ENCODE assay signal across 9 cellular contexts in the genomic region with DNA sequence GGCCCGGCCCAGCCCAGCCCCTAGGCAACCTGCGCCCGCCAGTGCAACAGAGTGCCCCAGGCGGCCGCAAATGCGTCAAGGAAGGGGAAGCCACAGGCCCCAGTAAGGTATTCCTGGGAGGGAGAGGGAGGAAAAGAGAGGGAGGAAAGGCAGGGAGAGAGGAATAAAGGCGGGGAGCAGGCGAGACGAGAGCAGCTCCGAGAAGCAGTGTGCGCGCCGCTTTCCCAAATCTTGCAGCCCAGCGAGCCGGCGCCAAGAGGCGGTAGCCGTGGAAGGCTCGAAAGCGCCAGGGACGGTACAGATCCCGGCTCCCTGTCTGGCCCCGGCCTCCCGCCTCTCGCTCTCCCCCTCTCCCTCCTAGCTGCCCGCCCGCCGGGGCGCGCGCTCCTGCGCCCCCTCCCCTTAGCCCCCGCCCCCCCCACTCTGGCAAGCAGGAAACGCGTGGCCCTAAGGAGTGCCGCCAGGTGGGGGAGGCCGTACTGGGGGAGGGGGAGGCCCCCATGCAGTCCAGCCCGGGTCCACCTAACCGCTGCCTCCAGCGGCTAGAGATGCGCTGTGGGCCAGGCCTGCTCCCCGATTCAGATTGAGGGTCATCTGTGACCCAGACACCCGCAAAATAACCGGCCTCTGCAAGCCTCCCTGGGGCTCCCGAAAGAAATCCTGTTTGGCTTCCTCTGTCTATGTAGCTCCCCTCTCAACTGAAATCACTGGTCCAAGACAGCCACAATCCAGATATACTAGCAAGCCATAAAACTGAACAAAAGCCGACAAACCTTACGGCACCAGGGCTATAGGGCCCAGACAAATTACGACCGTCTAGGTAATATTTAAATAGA. TPM values are rescaled to one million over a fixed set of nuclear protein-coding genes. Genes with fewer than 3 reads are reported as not detected.
DNase-seq lines count a peak whose midpoint lies in the region; ATAC-seq and TF ChIP-seq lines count a peak whose summit lies in the region.
"Had no signal": no experiment of that assay in that cellular context is flagged by ENCODE, and none has a peak within 500 bp of the region (broad histone marks: within the 10 kb centered on the region; RNA-seq: fewer than 3 reads in every experiment).

No MANE protein-coding gene starts in this region.

- CTCF ChIA-PET in HCT116 (lab: Charles Lee) = interaction anchor here (0.8 to 6.6 kb wide), 2 partner anchors 10 to 892 kb away, joined by 3 to 32 read pairs; no protein-coding TSS in a partner anchor
- CTCF ChIA-PET in activated B cell treated with CpG ODN at 0.5 μM for 24 hours (lab: Charles Lee) = interaction anchor here (1.3 kb wide), 1 partner anchor 11 kb away, joined by 4 read pairs; no protein-coding TSS in a partner anchor

- H3K4me1 Mint-ChIP-seq in activated B cell treated with CpG ODN at 0.5 μM for 24 hours = peaks cover 21% of the 10 kb centered on the region

- peak overlapping the region; percentile 46 for H3K27ac Mint-ChIP-seq in activated B cell treated with CpG ODN at 0.5 μM for 24 hours

- peak overlapping the region; percentile 97 for H3K4me2 ChIP-seq in HCT116 (ENCODE audit: low read length)

- POLR2A ChIA-PET in HCT116 (lab: Charles Lee) = interaction anchor here (2.0 to 2.2 kb wide), 2 partner anchors 10 to 19 kb away, joined by 6 to 7 read pairs; no protein-coding TSS in a partner anchor
- POLR2A ChIA-PET in activated B cell treated with CpG ODN at 0.5 μM for 24 hours (lab: Charles Lee) = no interaction called here

- H3K36me3 Mint-ChIP-seq in activated B cell treated with CpG ODN at 0.5 μM for 24 hours (ENCODE audit: low read depth) = no peaks in the 10 kb centered on the region

- H3K9ac ChIP-seq in HCT116 (ENCODE audit: low read length) = peak overlapping the region; percentile 89
- peak overlapping the region; percentile 83 to 96 for H3K9ac ChIP-seq in mucosa of rectum (ENCODE audit: low read depth in 1 of 2, low read length in 2 of 2)
- H3K9ac ChIP-seq: parathyroid adenoma had no signal

- H3K4me3 Mint-ChIP-seq in activated B cell treated with CpG ODN at 0.5 μM for 24 hours = no peak overlapping the region

- H3K79me2 ChIP-seq in HCT116 (ENCODE audit: insufficient read depth, low read length) = peaks cover 98% of the 10 kb centered on the region
- H3K79me2 ChIP-seq: parathyroid adenoma had no signal

- DNase-seq in AG20443 (ENCODE audit: low spot score) = peak; percentile 23
- no peak for DNase-seq in HCT116 (ENCODE audit: low read depth, low spot score)
- peak; percentile 20 for DNase-seq in activated B cell treated with CpG ODN at 0.5 μM for 24 hours
- DNase-seq in retina = no peak
- no peak for DNase-seq in NCI-H82 (lab: John Stamatoyannopoulos, UW)

- H3K27ac ChIP-seq in HCT116 (ENCODE audit: low read depth, low read length) (peak overlapping the region; percentile 91), mucosa of rectum (ENCODE audit: low read depth in 2 of 2, low read length in 2 of 2) (peak overlapping the region; percentile 91 to 92)
- H3K27ac ChIP-seq: parathyroid adenoma had no signal

- ATAC-seq in HCT116 (peak; percentile 5), activated B cell treated with CpG ODN at 0.5 μM for 24 hours (ENCODE audit: low read depth) (no peak), GM18870 (IDR thresholded peaks at IDR 0.05; ENCODE audit: unreplicated experiment) (no peak), HG02678 (IDR thresholded peaks at IDR 0.05; ENCODE audit: unreplicated experiment) (no peak)

- TF ChIP-seq RAD21 in HCT116 (IDR thresholded peaks at IDR 0.05; ENCODE audit: low read depth) = no peak

- intact Hi-C loops in HCT116 (cut with micrococcal nuclease) = loop anchor here (10.0 kb wide), 1 partner anchor 1305 kb away; no protein-coding TSS in a partner anchor
- intact Hi-C loops in activated B cell treated with CpG ODN at 0.5 μM for 24 hours (cut with micrococcal nuclease) = no loop called here

- H4K20me1 ChIP-seq in HCT116 (ENCODE audit: insufficient read depth) = no peaks in the 10 kb centered on the region

- TF ChIP-seq POLR2A in HCT116 (IDR thresholded peaks at IDR 0.05; ENCODE audit: borderline replicate concordance, extremely low read depth, insufficient read depth, insufficient read length) = no peak

- RAD21 ChIA-PET in HCT116 (lab: Charles Lee; ENCODE audit: low non-redundant PET in 1 of 2, low total read pairs in 2 of 2, uncharacterized antibody in 2 of 2, unreplicated experiment in 2 of 2) = interaction anchor here in 1 of 2 experiments (0.6 kb wide), 1 partner anchor 9 kb away, joined by 3 read pairs; no protein-coding TSS in a partner anchor

- H3K27me3 Mint-ChIP-seq in activated B cell treated with CpG ODN at 0.5 μM for 24 hours = peaks cover 48% of the 10 kb centered on the region

- H3K4me1 ChIP-seq in HCT116 (ENCODE audit: control insufficient read depth in 1 of 2, insufficient read depth in 2 of 2, low read length in 2 of 2) = peaks cover 31 to 76% of the 10 kb centered on the region in 2 experiments
- peaks cover 22 to 28% of the 10 kb centered on the region in 2 donors for H3K4me1 ChIP-seq in mucosa of rectum (ENCODE audit: control insufficient read depth in 2 of 2, insufficient read depth in 2 of 2, low read length in 2 of 2)
- H3K4me1 ChIP-seq: parathyroid adenoma had no signal

- H3K9me3 Mint-ChIP-seq in activated B cell treated with CpG ODN at 0.5 μM for 24 hours = no peaks in the 10 kb centered on the region

- no peaks in the 10 kb centered on the region for H3K36me3 ChIP-seq in HCT116 (ENCODE audit: control insufficient read depth in 1 of 2, insufficient read depth in 2 of 2, low read length in 2 of 2)
- no peaks in the 10 kb centered on the region for H3K36me3 ChIP-seq in mucosa of rectum (ENCODE audit: control insufficient read depth in 2 of 2, insufficient read depth in 2 of 2, low read length in 2 of 2)

- H3K9me3 ChIP-seq in HCT116 (ENCODE audit: control insufficient read depth in 1 of 2, insufficient read depth in 1 of 2, low read depth in 1 of 2, low read length in 2 of 2) (no peaks in the 10 kb centered on the region), mucosa of rectum (ENCODE audit: control insufficient read depth in 2 of 2, low read length in 2 of 2) (no peaks in the 10 kb centered on the region)

- TF ChIP-seq CTCF in HCT116 (IDR thresholded peaks at IDR 0.05 in 2 of 3, conservative IDR thresholded peaks at IDR 0.05 in 1 of 3; ENCODE audit: borderline replicate concordance in 1 of 3, insufficient read depth in 1 of 3, low read depth in 2 of 3, low read length in 2 of 3) (no peak), activated B cell treated with CpG ODN at 0.5 μM for 24 hours (IDR thresholded peaks at IDR 0.05) (no peak)

- H3K4me3 ChIP-seq in HCT116 (replicated peaks in 1 of 2; ENCODE audit: low read depth in 1 of 2, low read length in 2 of 2) = peak overlapping the region; percentile 77 to 84
- peak overlapping the region; percentile 67 to 84 for H3K4me3 ChIP-seq in mucosa of rectum (ENCODE audit: low read length in 2 of 2)

- no TSS peak for BruUV-seq in HCT116 (replicated peaks; lab: Mats Ljungman, UMichigan)

- H3K27me3 ChIP-seq in HCT116 (ENCODE audit: insufficient read depth, low read length) (no peaks in the 10 kb centered on the region), mucosa of rectum (ENCODE audit: control insufficient read depth in 2 of 2, insufficient read depth in 2 of 2, low read length in 2 of 2) (peaks cover 0 to 7% of the 10 kb centered on the region in 2 donors)

- no peak overlapping the region for H2AFZ ChIP-seq in HCT116 (ENCODE audit: low read depth, low read length, poor library complexity, severe bottlenecking)
- H2AFZ ChIP-seq: parathyroid adenoma had no signal

- H3K9me2 ChIP-seq in HCT116 (ENCODE audit: insufficient read depth) = no peaks in the 10 kb centered on the region

TF ChIP-seq in HCT116, 20 proteins besides CTCF, POLR2A, EP300 and RAD21 (continues in another document):
- TF ChIP-seq CEBPB (IDR thresholded peaks at IDR 0.05; ENCODE audit: low read depth) (no peak), MAX (IDR thresholded peaks at IDR 0.05) (no peak), ZNF274 (IDR thresholded peaks at IDR 0.05; ENCODE audit: low read depth, low read length) (no peak), YY1 (IDR thresholded peaks at IDR 0.05; ENCODE audit: extremely low read depth, insufficient replicate concordance, low read depth, low read length) (peak; percentile 4), SRF (IDR thresholded peaks at IDR 0.05; ENCODE audit: low read depth) (no peak), ZBTB33 (IDR thresholded peaks at IDR 0.05; ENCODE audit: extremely low read depth, insufficient replicate concordance, low read length) (no peak)

RNA-seq across cellular contexts. Expression of gene HOXA10, which starts 4.2 kb away (rescaled TPM):
- total RNA-seq in HCT116 (2021; ENCODE audit: unreplicated experiment) = 19.6 TPM
- polyA plus RNA-seq in HCT116 (2012) = 7.9 and 13.3 TPM in 2 replicates
- total RNA-seq in activated B cell treated with CpG ODN at 0.5 μM for 24 hours = 0.24 TPM in 1 of 2 replicates, not detected in the other

RNA-seq across cellular contexts. Expression of gene HOXA9, which starts 4.5 kb away (rescaled TPM):
- total RNA-seq in HCT116 (2021; ENCODE audit: unreplicated experiment) (91.0 TPM), activated B cell treated with CpG ODN at 0.5 μM for 24 hours (not detected in 2 replicates)
- 48.2 and 62.8 TPM in 2 replicates for polyA plus RNA-seq in HCT116 (2012)

RNA-seq across cellular contexts. Expression of gene HOXA7, which starts 13.4 kb away (rescaled TPM):
- total RNA-seq in HCT116 (2021; ENCODE audit: unreplicated experiment) (15.0 TPM), activated B cell treated with CpG ODN at 0.5 μM for 24 hours (not detected in 2 replicates)
- polyA plus RNA-seq in HCT116 (2012) = 8.0 and 10.6 TPM in 2 replicates

RNA-seq across cellular contexts. Expression of gene HOXA11, which starts 15.2 kb away (rescaled TPM):
- total RNA-seq in HCT116 (2021; ENCODE audit: unreplicated experiment) (6.8 TPM), activated B cell treated with CpG ODN at 0.5 μM for 24 hours (not detected in 2 replicates)
- 3.9 and 4.6 TPM in 2 replicates for polyA plus RNA-seq in HCT116 (2012)

RNA-seq across cellular contexts. Expression of gene HOXA3, which starts 17.5 kb away (rescaled TPM):
- total RNA-seq in HCT116 (2021; ENCODE audit: unreplicated experiment) (9.2 TPM), activated B cell treated with CpG ODN at 0.5 μM for 24 hours (not detected in 2 replicates)
- 5.6 and 5.7 TPM in 2 replicates for polyA plus RNA-seq in HCT116 (2012)

Comparison
In these comparisons a context has a peak if more than half of its experiments do, and no peak if none do; other contexts are left out.
1. DNase-seq: peak in AG20443 (single experiment) and activated B cell treated with CpG ODN at 0.5 μM for 24 hours (single experiment); none in HCT116 (single experiment), retina (single experiment) and NCI-H82 (single experiment).
2. RNA of gene HOXA10, which starts 4.2 kb away (total RNA-seq): 19.6 TPM in HCT116 (single experiment); 0.24 TPM in activated B cell treated with CpG ODN at 0.5 μM for 24 hours; every median in the first group is over 10 times any median in the second.
3. RNA of gene HOXA9, which starts 4.5 kb away (total RNA-seq): 91.0 TPM in HCT116 (single experiment); not detected in activated B cell treated with CpG ODN at 0.5 μM for 24 hours; every median in the first group is over 10 times any median in the second.
4. RNA of gene HOXA7, which starts 13.4 kb away (total RNA-seq): 15.0 TPM in HCT116 (single experiment); not detected in activated B cell treated with CpG ODN at 0.5 μM for 24 hours; every median in the first group is over 10 times any median in the second.